1 cellular context compared by ENCODE assay signal in the genomic region with DNA sequence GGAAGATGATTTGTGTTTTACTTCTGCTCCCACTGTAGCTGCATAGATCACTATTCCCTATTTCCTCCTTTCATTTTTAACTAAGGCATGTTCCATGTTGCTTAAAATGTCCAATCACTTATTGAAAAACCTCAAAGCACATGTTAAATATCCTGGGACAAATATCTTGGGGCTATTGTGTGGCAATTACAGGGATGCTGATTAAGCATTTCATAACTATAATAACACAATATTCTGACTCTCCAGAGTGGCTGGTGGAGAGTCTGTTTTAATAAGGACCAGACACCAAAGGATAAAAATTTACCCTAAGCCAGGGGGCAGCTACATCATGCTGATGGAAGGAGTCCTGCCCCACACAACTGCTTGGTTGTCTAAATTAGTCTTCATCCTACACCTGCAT.
TF ChIP-seq lines count a peak whose summit lies in the region.

No MANE protein-coding gene starts in this region.

TF ChIP-seq in A549, 52 proteins besides CTCF, POLR2A, EP300 and RAD21:
- TF ChIP-seq KDM1A (IDR thresholded peaks at IDR 0.05; ENCODE audit: low read depth) (no peak), CBX2 (IDR thresholded peaks at IDR 0.05; ENCODE audit: borderline replicate concordance, low read depth) (no peak), ZFP36 (IDR thresholded peaks at IDR 0.05; ENCODE audit: borderline replicate concordance, partially characterized antibody) (no peak), HDAC2 (IDR thresholded peaks at IDR 0.05) (no peak), HOXB5 (CRISPR knock-in tag; IDR thresholded peaks at IDR 0.05) (no peak), ZC3H11A (IDR thresholded peaks at IDR 0.05) (no peak), MAFK (IDR thresholded peaks at IDR 0.05; ENCODE audit: partially characterized antibody) (peak; percentile 80)
